7 cellular contexts compared by ENCODE assay signal in the genomic region with DNA sequence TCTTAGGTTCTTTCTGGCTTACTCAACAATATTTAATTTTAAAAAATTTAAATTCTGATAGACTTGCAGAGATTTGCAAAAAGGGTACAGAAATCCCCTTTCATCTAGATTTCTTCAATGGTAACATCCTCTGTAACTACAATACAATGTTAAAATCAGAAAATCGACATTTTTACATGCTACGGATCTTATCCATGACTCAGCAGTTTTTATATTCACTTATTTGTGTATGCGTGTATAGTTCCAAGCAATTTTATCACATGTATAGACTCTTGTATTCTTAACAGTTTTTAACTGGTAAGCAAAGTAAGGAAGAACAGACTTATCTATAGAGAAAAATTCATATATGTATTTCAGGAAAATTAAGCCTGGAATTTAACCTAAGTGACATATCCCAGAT.
"Had no signal": no experiment of that assay in that cellular context is flagged by ENCODE, and none has a peak within 500 bp of the region (broad histone marks: within the 10 kb centered on the region; RNA-seq: fewer than 3 reads in every experiment).

No MANE protein-coding gene starts in this region.

- H3K27ac ChIP-seq: KMS-11 had no signal

- FAIRE-seq: H54, HTR-8/SVneo had no signal

- DNase-seq: GOT3, H9, HCEC 1CT, KBM-7 had no signal

- H3K4me2 ChIP-seq: KMS-11 had no signal

- H3K9ac ChIP-seq: KMS-11 had no signal
